4 cellular contexts compared by ENCODE assay signal in the genomic region with DNA sequence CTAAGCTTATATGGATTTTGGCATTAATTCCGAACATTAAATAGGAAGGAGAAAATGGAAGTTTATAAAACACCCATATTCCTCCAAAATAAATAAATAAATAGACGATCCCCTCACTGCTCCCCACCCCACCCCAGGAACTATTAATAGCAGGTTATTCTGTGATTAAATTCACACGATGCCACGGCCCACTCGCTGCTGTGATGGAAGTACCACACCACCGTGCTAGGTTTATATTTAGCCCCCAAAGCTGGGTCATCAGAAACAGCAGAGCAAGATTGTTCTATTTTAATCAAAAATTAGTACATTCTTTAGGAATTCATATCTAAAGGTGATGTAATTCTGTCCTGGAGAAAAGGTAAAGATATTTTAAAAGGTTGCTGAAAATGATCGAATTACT.
"Had no signal": no experiment of that assay in that cellular context is flagged by ENCODE, and none has a peak within 500 bp of the region (broad histone marks: within the 10 kb centered on the region; RNA-seq: fewer than 3 reads in every experiment).

No MANE protein-coding gene starts in this region.

- DNase-seq: H9, HCEC 1CT, IMR-90 had no signal

- ATAC-seq: GM23338 had no signal
